Comparison of ENCODE assay signal across 1 cellular context in genomic region chr7:73738612-73739386, GRCh38.
A peak's percentile ranks its signal among the peaks of the same experiment; 100 is the strongest.
TF ChIP-seq lines count a peak whose summit lies in the region.

Gene ABHD11, minus strand, starts transcription at chr7:73738802. Its CDS starts 32 bp downstream, at chr7:73738770.

TF ChIP-seq in SK-N-SH, 30 proteins besides CTCF, POLR2A, EP300 and RAD21 (continued from another document):
- TF ChIP-seq SIN3A (IDR thresholded peaks at IDR 0.05; ENCODE audit: borderline replicate concordance, low read depth, low read length) (peak; percentile 40; the same call in 1 of the 2 replicates), JUND (IDR thresholded peaks at IDR 0.05) (no peak; the same call in 1 of the 2 replicates), MAX (IDR thresholded peaks at IDR 0.05; ENCODE audit: low read depth) (peak; percentile 85), POLR2AphosphoS5 (IDR thresholded peaks at IDR 0.05; ENCODE audit: low read depth, low read length) (peak; percentile 97)
